14 cellular contexts compared by ENCODE assay signal in the genomic region with DNA sequence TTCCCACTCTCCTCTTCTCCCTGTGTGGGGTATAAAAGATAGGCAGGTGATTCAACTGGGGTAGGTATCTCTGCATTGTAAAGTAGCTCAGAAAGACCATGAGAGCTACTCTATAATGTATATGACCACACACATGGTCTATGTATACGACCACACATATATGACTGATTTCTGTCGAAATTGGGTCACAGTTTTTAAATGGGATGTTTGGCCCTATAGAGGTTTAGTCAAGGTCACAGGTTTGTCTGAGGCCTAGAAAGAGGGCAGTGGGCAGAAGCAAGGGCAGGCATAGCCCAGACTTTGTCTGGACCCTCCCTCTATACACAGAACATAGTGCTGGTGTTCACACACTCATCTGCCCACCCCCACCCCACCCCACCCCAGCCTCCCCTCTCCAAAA. TPM values are rescaled to one million over a fixed set of nuclear protein-coding genes. Genes with fewer than 3 reads are reported as not detected.
DNase-seq lines count a peak whose midpoint lies in the region; ATAC-seq, FAIRE-seq and TF ChIP-seq lines count a peak whose summit lies in the region.
"Had no signal": no experiment of that assay in that cellular context is flagged by ENCODE, and none has a peak within 500 bp of the region (broad histone marks: within the 10 kb centered on the region; RNA-seq: fewer than 3 reads in every experiment).

No MANE protein-coding gene starts in this region.

- no peak overlapping the region for H3K27ac ChIP-seq in vagina
- H3K27ac ChIP-seq: breast epithelium, epithelial cell of prostate, PC-9, thoracic aorta had no signal

- DNase-seq in GM12891 (ENCODE audit: insufficient read length, low spot score): no peak
- DNase-seq in ACHN: no peak
- no peak for DNase-seq in NCI-H187 (lab: John Stamatoyannopoulos, UW)
- no peak for DNase-seq in H54 (ENCODE audit: insufficient read length, low spot score)
- DNase-seq in vagina (ENCODE audit: extremely low spot score in 2 of 2): no peak

- no peaks in the 10 kb centered on the region for H3K36me3 ChIP-seq in vagina
- H3K36me3 ChIP-seq: breast epithelium, thoracic aorta had no signal

- no peaks in the 10 kb centered on the region for H3K9me3 ChIP-seq in vagina
- H3K9me3 ChIP-seq: breast epithelium, thoracic aorta had no signal

- H3K27me3 ChIP-seq in vagina: no peaks in the 10 kb centered on the region

- H3K4me3 ChIP-seq in vagina: no peak overlapping the region
- H3K4me3 ChIP-seq: breast epithelium, PC-9, thoracic aorta had no signal

- H3K4me1 ChIP-seq in vagina: peaks cover 10% of the 10 kb centered on the region
- H3K4me1 ChIP-seq: breast epithelium had no signal

- FAIRE-seq in GM12891 (lab: Jason Lieb, UNC) (no peak), H54 (lab: Jason Lieb, UNC) (no peak)
- FAIRE-seq: H1 had no signal

- peak; percentile 22 for ATAC-seq in GM19035 (IDR thresholded peaks at IDR 0.05; ENCODE audit: unreplicated experiment)
- ATAC-seq in HG02759 (IDR thresholded peaks at IDR 0.05; ENCODE audit: unreplicated experiment): peak; percentile 13
- peak; percentile 23 for ATAC-seq in HG03439 (IDR thresholded peaks at IDR 0.05; ENCODE audit: unreplicated experiment)

- TF ChIP-seq POLR2A in GM12891 (IDR thresholded peaks at IDR 0.05; ENCODE audit: low read depth, low read length): no peak
- TF ChIP-seq POLR2A in H54 (IDR thresholded peaks at IDR 0.05; ENCODE audit: low read depth, low read length): no peak
- no peak for TF ChIP-seq POLR2A in vagina (IDR thresholded peaks at IDR 0.05)

- intact Hi-C loops in vagina (cut with DNase I): no loop called here

- in situ Hi-C loops in ACHN (cut with HindIII; ENCODE audit: low pct_ligation_motif_present, low pct_unique_long_range_greater_than_20kb, low sequenced_read_pairs): no loop called here

- no peak for TF ChIP-seq CTCF in vagina (IDR thresholded peaks at IDR 0.05)

TF ChIP-seq in GM12891, 5 proteins besides CTCF, POLR2A, EP300 and RAD21:
- no peak for TF ChIP-seq SPI1 (IDR thresholded peaks at IDR 0.05; ENCODE audit: low read depth, low read length)
- 0 out of 2 replicates have a peak, but pooled peaks have one; percentile 20 for TF ChIP-seq POLR2AphosphoS5 (IDR thresholded peaks at IDR 0.05; ENCODE audit: low read depth, low read length)

RNA-seq across cellular contexts. Expression of a gene that starts 4.4 kb away (rescaled TPM):
- polyA plus RNA-seq in GM12891 (2012; ENCODE audit: low read depth, missing spikeins): 57.1 TPM
- 3.9 TPM for total RNA-seq in vagina
- total RNA-seq: G401, thoracic aorta had no signal

RNA-seq across cellular contexts. Expression of a gene that starts 58.8 kb away (rescaled TPM):
- 42.5 TPM for polyA plus RNA-seq in GM12891 (2012; ENCODE audit: low read depth, missing spikeins)
- total RNA-seq in vagina: 47.4 TPM
